In genomic region chr12:31866523-31866922, GRCh38 we compare ENCODE assay signal across 26 cellular contexts.
"Had no signal": no experiment of that assay in that cellular context is flagged by ENCODE, and none has a peak within 500 bp of the region (broad histone marks: within the 10 kb centered on the region; RNA-seq: fewer than 3 reads in every experiment).

No MANE protein-coding gene starts in this region.

- H3K4me3 Mint-ChIP-seq: mesothelial cell of epicardium; naive thymus-derived CD8-positive, alpha-beta T cell; stimulated activated memory B cell treated with anti-CD40 and anti-IgM and Interleukin-4, amounts not matched to agents 10 μg/mL and 1 μg/mL and 100 μg/mL, for 72 hours had no signal

- H3K4me3 ChIP-seq: heart right ventricle, hepatocyte, left ventricle myocardium inferior, lung, mucosa of descending colon, ovary, right atrium auricular region, right lobe of liver, smooth muscle cell, stomach, testis, thyroid gland, upper lobe of right lung had no signal

- DNase-seq: heart right ventricle; kidney; left colon; left ventricle myocardium inferior; mesendoderm; mucosa of descending colon; naive thymus-derived CD8-positive, alpha-beta T cell; ovary; right lobe of liver; stimulated activated CD4-positive, alpha-beta T cell treated with anti-CD3 and anti-CD28 coated beads, Interleukin-1b, Interleukin-23, amount 100 ng/mL, for 48 hours; stimulated activated CD4-positive, alpha-beta T cell treated with anti-CD3 and anti-CD28 coated beads, Interleukin-2, amount 100 ng/mL, for 48 hours; stimulated activated CD4-positive, alpha-beta T cell treated with anti-CD3 and anti-CD28 coated beads, Interleukin-4, amount 100 ng/mL, for 4 hours; stimulated activated CD8-positive, alpha-beta memory T cell treated with anti-CD3 and anti-CD28 coated beads, Interleukin-4, amount 100 ng/mL, for 48 hours; stimulated activated naive CD8-positive, alpha-beta T cell treated with anti-CD3 and anti-CD28 coated beads, Interleukin-15, Interleukin-2, amounts not matched to agents 100 U/mL and 50 U/mL, for 24 hours; stomach; testis; thyroid gland; trophoblast cell; upper lobe of right lung had no signal

- H3K79me2 ChIP-seq: hepatocyte had no signal

- H3K27me3 ChIP-seq: heart right ventricle, hepatocyte, ovary, right atrium auricular region, right lobe of liver, stomach, testis, thyroid gland, upper lobe of right lung had no signal

- H3K27ac Mint-ChIP-seq: mesothelial cell of epicardium, progenitor cell of endocrine pancreas had no signal

- H2AFZ ChIP-seq: hepatocyte had no signal

- H3K27ac ChIP-seq: heart right ventricle, hepatocyte, left ventricle myocardium inferior, ovary, right atrium auricular region, right lobe of liver, stomach, testis, thyroid gland, upper lobe of right lung had no signal

- ATAC-seq: heart right ventricle; left colon; mucosa of descending colon; naive thymus-derived CD8-positive, alpha-beta T cell; right lobe of liver; stimulated activated memory B cell treated with anti-CD40 and anti-IgM and Interleukin-4, amounts not matched to agents 10 μg/mL and 1 μg/mL and 100 μg/mL, for 72 hours; stimulated activated naive CD8-positive, alpha-beta T cell treated with anti-CD3 and anti-CD28 coated beads, Interleukin-15, Interleukin-2, amounts not matched to agents 100 U/mL and 50 U/mL, for 24 hours; upper lobe of right lung had no signal

- H3K36me3 Mint-ChIP-seq: mesothelial cell of epicardium had no signal

- H3K27me3 Mint-ChIP-seq: naive thymus-derived CD8-positive, alpha-beta T cell; progenitor cell of endocrine pancreas; stimulated activated memory B cell treated with anti-CD40 and anti-IgM and Interleukin-4, amounts not matched to agents 10 μg/mL and 1 μg/mL and 100 μg/mL, for 72 hours had no signal

- H3K4me2 ChIP-seq: hepatocyte, smooth muscle cell had no signal

- H3K4me1 ChIP-seq: right atrium auricular region, stomach, testis, thyroid gland had no signal
